8 cellular contexts compared by ENCODE assay signal in the genomic region with DNA sequence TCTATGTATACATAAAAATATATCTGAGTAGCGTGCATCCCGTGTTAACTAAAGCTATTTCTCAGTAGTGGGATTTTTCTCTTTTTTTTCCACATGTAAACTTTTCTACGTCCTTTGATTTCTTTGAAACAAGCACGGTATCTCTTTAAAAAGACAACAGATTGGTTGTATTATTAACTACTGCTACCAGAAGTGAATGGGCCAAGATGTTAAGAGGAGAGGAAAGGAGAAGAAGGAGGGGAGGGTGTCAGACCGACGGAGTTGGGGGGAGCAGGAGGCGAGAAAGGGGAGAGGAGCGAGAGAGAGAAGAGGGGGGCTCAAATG.
A peak's percentile ranks its signal among the peaks of the same experiment; 100 is the strongest.
DNase-seq lines count a peak whose midpoint lies in the region; FAIRE-seq and TF ChIP-seq lines count a peak whose summit lies in the region.

No MANE protein-coding gene starts in this region.

- no peak for DNase-seq in CD8-positive, alpha-beta memory T cell
- DNase-seq in foreskin fibroblast (no peak), trophoblast cell (no peak), cerebellar cortex (ENCODE audit: low spot score) (no peak), frontal cortex (ENCODE audit: low spot score in 2 of 2) (no peak), SHP77 (lab: John Stamatoyannopoulos, UW) (no peak), NCI-H2029 (lab: John Stamatoyannopoulos, UW) (no peak)

- no peak overlapping the region for H3K4me3 ChIP-seq in CD8-positive, alpha-beta memory T cell (ENCODE audit: low read length)
- H3K4me3 ChIP-seq in WI38 (ENCODE audit: low read depth, low read length) (peak overlapping the region; percentile 55), foreskin fibroblast (ENCODE audit: low read depth in 1 of 2, low read length in 2 of 2) (peak overlapping the region; percentile 50 to 57), trophoblast cell (ENCODE audit: low read depth, low read length) (no peak overlapping the region)

- H3K9me3 ChIP-seq in CD8-positive, alpha-beta memory T cell (ENCODE audit: low read length), result no peaks in the 10 kb centered on the region
- H3K9me3 ChIP-seq in trophoblast cell (ENCODE audit: insufficient read depth, low read depth, low read length), result peaks cover 3% of the 10 kb centered on the region

- peak overlapping the region; percentile 59 for H2AFZ ChIP-seq in trophoblast cell (ENCODE audit: insufficient read depth, low read length, poor library complexity)

- peaks cover 10% of the 10 kb centered on the region for H3K27me3 ChIP-seq in CD8-positive, alpha-beta memory T cell (ENCODE audit: insufficient read depth, low read length, poor library complexity, severe bottlenecking)
- peaks cover 14% of the 10 kb centered on the region for H3K27me3 ChIP-seq in trophoblast cell (ENCODE audit: insufficient read depth, low read length)

- no peaks in the 10 kb centered on the region for H3K4me1 ChIP-seq in CD8-positive, alpha-beta memory T cell (ENCODE audit: insufficient read depth, low read length)
- H3K4me1 ChIP-seq in trophoblast cell (ENCODE audit: control insufficient read depth in 1 of 2, insufficient read depth in 2 of 2, low read length in 2 of 2), result peaks cover 6 to 11% of the 10 kb centered on the region in 2 experiments

- TF ChIP-seq CTCF in WI38 (IDR thresholded peaks at IDR 0.05; ENCODE audit: low read depth, low read length), result no peak
- no peak for TF ChIP-seq CTCF in foreskin fibroblast (IDR thresholded peaks at IDR 0.05; ENCODE audit: low read depth, low read length)

- POLR2A ChIA-PET in CD8-positive, alpha-beta memory T cell (lab: Charles Lee), result no interaction called here

- H3K27ac Mint-ChIP-seq in CD8-positive, alpha-beta memory T cell, result no peak overlapping the region

- H3K79me2 ChIP-seq in trophoblast cell (ENCODE audit: control insufficient read depth, insufficient read depth, low read length, poor library complexity), result no peaks in the 10 kb centered on the region

- no peak overlapping the region for H4K12ac ChIP-seq in trophoblast cell (ENCODE audit: low read depth, low read length)

- H4K91ac ChIP-seq in trophoblast cell (ENCODE audit: low read depth, low read length), result no peak overlapping the region

- H3K27me3 Mint-ChIP-seq in CD8-positive, alpha-beta memory T cell, result peaks cover 42 to 65% of the 10 kb centered on the region in 2 donors

- no peak overlapping the region for H3K27ac ChIP-seq in CD8-positive, alpha-beta memory T cell (ENCODE audit: low read depth, low read length)
- no peak overlapping the region for H3K27ac ChIP-seq in trophoblast cell (ENCODE audit: low read depth, low read length)

- no peak overlapping the region for H2BK5ac ChIP-seq in trophoblast cell (ENCODE audit: low read depth, low read length, poor library complexity)

- no peak overlapping the region for H2BK12ac ChIP-seq in trophoblast cell (ENCODE audit: low read length)

- H3K4me3 Mint-ChIP-seq in CD8-positive, alpha-beta memory T cell, result peak overlapping the region in 5 of 7 donors; percentile 34 to 68 (median 56)

- no peaks in the 10 kb centered on the region for H3K79me1 ChIP-seq in trophoblast cell (ENCODE audit: low read length)

- no peak overlapping the region for H3K9ac ChIP-seq in trophoblast cell (ENCODE audit: low read length)

- no peak overlapping the region for H2BK120ac ChIP-seq in trophoblast cell (ENCODE audit: insufficient read depth, low read length, poor library complexity)

- no peak overlapping the region for H3K23ac ChIP-seq in trophoblast cell (ENCODE audit: low read length)

- H3K36me3 Mint-ChIP-seq in CD8-positive, alpha-beta memory T cell, result no peaks in the 10 kb centered on the region

- no peak overlapping the region for H3K18ac ChIP-seq in trophoblast cell (ENCODE audit: low read length)

- no CpG with 5 or more reads among the region's 8 CpGs for WGBS in trophoblast cell (ENCODE audit: extremely low coverage, insufficient coverage, insufficient read length)

- no peaks in the 10 kb centered on the region for H3K36me3 ChIP-seq in CD8-positive, alpha-beta memory T cell (ENCODE audit: insufficient read depth, low read length)
- no peaks in the 10 kb centered on the region for H3K36me3 ChIP-seq in trophoblast cell (ENCODE audit: control insufficient read depth in 1 of 2, insufficient read depth in 2 of 2, low read length in 2 of 2)

- peaks cover 0 to 6% (median 3%) of the 10 kb centered on the region in 5 donors for H3K9me3 Mint-ChIP-seq in CD8-positive, alpha-beta memory T cell

- no peak for FAIRE-seq in frontal cortex (lab: Jason Lieb, UNC)

- no peak overlapping the region for H3K14ac ChIP-seq in trophoblast cell (ENCODE audit: low read length)

- peaks cover 4 to 13% (median 8%) of the 10 kb centered on the region in 3 donors for H3K4me1 Mint-ChIP-seq in CD8-positive, alpha-beta memory T cell

- H3K4me2 ChIP-seq in trophoblast cell (ENCODE audit: low read length), result peak overlapping the region; percentile 87

- CTCF ChIA-PET in CD8-positive, alpha-beta memory T cell (lab: Charles Lee), result no interaction called here

- H4K8ac ChIP-seq in trophoblast cell (ENCODE audit: low read depth, low read length), result no peak overlapping the region

- H3K4ac ChIP-seq in trophoblast cell (ENCODE audit: low read depth, low read length), result no peak overlapping the region

- H2AK5ac ChIP-seq in trophoblast cell (ENCODE audit: low read length), result no peak overlapping the region

Comparison
In these comparisons a context has a peak if more than half of its experiments do, and no peak if none do; other contexts are left out.
1. H3K4me3 ChIP-seq: peak in WI38 (single experiment) and foreskin fibroblast (2 of 2); none in CD8-positive, alpha-beta memory T cell (single experiment) and trophoblast cell (single experiment).